ENCODE assay signal across 7 cellular contexts in genomic region chr12:6285063-6285477, GRCh38. TPM values are rescaled to one million over a fixed set of nuclear protein-coding genes. Genes with fewer than 3 reads are reported as not detected.
A peak's percentile ranks its signal among the peaks of the same experiment; 100 is the strongest.
DNase-seq lines count a peak whose midpoint lies in the region; TF ChIP-seq lines count a peak whose summit lies in the region.

No MANE protein-coding gene starts in this region.

- H2AFZ ChIP-seq in osteoblast (ENCODE audit: low read length) = peak overlapping the region; percentile 43

- H3K4me1 Mint-ChIP-seq in activated T-helper 1 cell treated with anti-CD3 and anti-CD28 coated beads, Interleukin-12 subunit alpha, Interleukin-12 subunit beta, Interleukin-2, Interleukin-4 antibody, amounts not matched to agents 30 ng/mL and 10 ng/mL and 1 ng/mL, durations not matched to agents 14 hours and 24 hours and 36 hours (ENCODE audit: low read depth) = no peaks in the 10 kb centered on the region
- H3K4me1 Mint-ChIP-seq in type B pancreatic cell (ENCODE audit: unreplicated experiment) = peaks cover 7% of the 10 kb centered on the region

- intact Hi-C loops in activated T-helper 1 cell treated with anti-CD3 and anti-CD28 coated beads, Interleukin-12 subunit alpha, Interleukin-12 subunit beta, Interleukin-2, Interleukin-4 antibody, amounts not matched to agents 30 ng/mL and 10 ng/mL and 1 ng/mL, durations not matched to agents 14 hours and 24 hours and 36 hours (cut with micrococcal nuclease) = loop anchor here (1.0 kb wide), 5 partner anchors 90 to 319 kb away; no protein-coding TSS in a partner anchor

- peak; percentile 91 for TF ChIP-seq CTCF in GM12872 (IDR thresholded peaks at IDR 0.05; ENCODE audit: insufficient read depth, low read depth, low read length)
- TF ChIP-seq CTCF in fibroblast of villous mesenchyme (IDR thresholded peaks at IDR 0.05; ENCODE audit: insufficient read depth, low read depth, low read length) = peak; percentile 89
- peak; percentile 98 for TF ChIP-seq CTCF in osteoblast (IDR thresholded peaks at IDR 0.05; ENCODE audit: extremely low read depth, low read depth, low read length)
- peak; percentile 97 for TF ChIP-seq CTCF in type B pancreatic cell (conservative IDR thresholded peaks at IDR 0.05)

- H3K9me3 Mint-ChIP-seq in activated T-helper 1 cell treated with anti-CD3 and anti-CD28 coated beads, Interleukin-12 subunit alpha, Interleukin-12 subunit beta, Interleukin-2, Interleukin-4 antibody, amounts not matched to agents 30 ng/mL and 10 ng/mL and 1 ng/mL, durations not matched to agents 14 hours and 24 hours and 36 hours = no peaks in the 10 kb centered on the region
- peaks cover 4% of the 10 kb centered on the region for H3K9me3 Mint-ChIP-seq in type B pancreatic cell

- no peaks in the 10 kb centered on the region for H3K79me2 ChIP-seq in osteoblast (ENCODE audit: insufficient read depth, low read length)

- H3K9me3 ChIP-seq in osteoblast (ENCODE audit: low read depth, low read length) = no peaks in the 10 kb centered on the region

- H3K36me3 Mint-ChIP-seq in activated T-helper 1 cell treated with anti-CD3 and anti-CD28 coated beads, Interleukin-12 subunit alpha, Interleukin-12 subunit beta, Interleukin-2, Interleukin-4 antibody, amounts not matched to agents 30 ng/mL and 10 ng/mL and 1 ng/mL, durations not matched to agents 14 hours and 24 hours and 36 hours (ENCODE audit: low read depth) = no peaks in the 10 kb centered on the region
- H3K36me3 Mint-ChIP-seq in type B pancreatic cell = peaks cover 4% of the 10 kb centered on the region

- H3K27ac ChIP-seq in osteoblast (ENCODE audit: low read depth, low read length) = peak overlapping the region; percentile 95

- H3K27ac Mint-ChIP-seq in activated T-helper 1 cell treated with anti-CD3 and anti-CD28 coated beads, Interleukin-12 subunit alpha, Interleukin-12 subunit beta, Interleukin-2, Interleukin-4 antibody, amounts not matched to agents 30 ng/mL and 10 ng/mL and 1 ng/mL, durations not matched to agents 14 hours and 24 hours and 36 hours = no peak overlapping the region
- peak overlapping the region; percentile 71 for H3K27ac Mint-ChIP-seq in type B pancreatic cell

- H3K4me3 ChIP-seq in fibroblast of villous mesenchyme (ENCODE audit: low read depth, low read length) (no peak overlapping the region), osteoblast (ENCODE audit: insufficient read depth, low read length) (no peak overlapping the region)

- no peak overlapping the region for H3K4me3 Mint-ChIP-seq in activated T-helper 1 cell treated with anti-CD3 and anti-CD28 coated beads, Interleukin-12 subunit alpha, Interleukin-12 subunit beta, Interleukin-2, Interleukin-4 antibody, amounts not matched to agents 30 ng/mL and 10 ng/mL and 1 ng/mL, durations not matched to agents 14 hours and 24 hours and 36 hours
- peak overlapping the region; percentile 13 for H3K4me3 Mint-ChIP-seq in type B pancreatic cell

- H3K27me3 ChIP-seq in osteoblast (ENCODE audit: insufficient read depth, low read length) = no peaks in the 10 kb centered on the region

- H3K27me3 Mint-ChIP-seq in activated T-helper 1 cell treated with anti-CD3 and anti-CD28 coated beads, Interleukin-12 subunit alpha, Interleukin-12 subunit beta, Interleukin-2, Interleukin-4 antibody, amounts not matched to agents 30 ng/mL and 10 ng/mL and 1 ng/mL, durations not matched to agents 14 hours and 24 hours and 36 hours (ENCODE audit: insufficient read depth) = peaks cover 11% of the 10 kb centered on the region
- peaks cover 15% of the 10 kb centered on the region for H3K27me3 Mint-ChIP-seq in type B pancreatic cell

- H3K4me2 ChIP-seq in osteoblast (ENCODE audit: insufficient read depth, low read length) = peak overlapping the region; percentile 4

- peaks cover 36% of the 10 kb centered on the region for H3K4me1 ChIP-seq in osteoblast (ENCODE audit: insufficient read depth, low read length)

- no peaks in the 10 kb centered on the region for H3K36me3 ChIP-seq in osteoblast (ENCODE audit: insufficient read depth, low read length)

- H4K20me1 ChIP-seq in osteoblast (ENCODE audit: insufficient read depth, low read length) = no peaks in the 10 kb centered on the region

- DNase-seq in KG1 (lab: John Stamatoyannopoulos, UW) = peak; percentile 24
- DNase-seq in RKO (ENCODE audit: low spot score) = peak; percentile 82
- peak; percentile 42 for DNase-seq in activated T-helper 1 cell treated with anti-CD3 and anti-CD28 coated beads, Interleukin-12 subunit alpha, Interleukin-12 subunit beta, Interleukin-2, Interleukin-4 antibody, amounts not matched to agents 30 ng/mL and 10 ng/mL and 1 ng/mL, durations not matched to agents 14 hours and 24 hours and 36 hours (ENCODE audit: low spot score)
- peak; percentile 73 for DNase-seq in fibroblast of villous mesenchyme (ENCODE audit: low read depth)
- peak; percentile 92 for DNase-seq in osteoblast (ENCODE audit: insufficient read length, low spot score, missing footprints)
- DNase-seq in type B pancreatic cell (ENCODE audit: extremely low spot score, unreplicated experiment) = no peak

RNA-seq across cellular contexts. Expression of gene PLEKHG6, which starts 25.4 kb away (rescaled TPM):
- total RNA-seq in activated T-helper 1 cell treated with anti-CD3 and anti-CD28 coated beads, Interleukin-12 subunit alpha, Interleukin-12 subunit beta, Interleukin-2, Interleukin-4 antibody, amounts not matched to agents 30 ng/mL and 10 ng/mL and 1 ng/mL, durations not matched to agents 14 hours and 24 hours and 36 hours = not detected in 2 replicates
- under 0.01 TPM in 1 of 2 replicates, not detected in the other for total RNA-seq in fibroblast of villous mesenchyme
- not detected in 2 replicates for total RNA-seq in osteoblast
- 32.4 and 115 TPM in 2 replicates for total RNA-seq in type B pancreatic cell (ENCODE audit: low replicate concordance)

RNA-seq across cellular contexts. Expression of gene TNFRSF1A, which starts 56.8 kb away (rescaled TPM):
- total RNA-seq in activated T-helper 1 cell treated with anti-CD3 and anti-CD28 coated beads, Interleukin-12 subunit alpha, Interleukin-12 subunit beta, Interleukin-2, Interleukin-4 antibody, amounts not matched to agents 30 ng/mL and 10 ng/mL and 1 ng/mL, durations not matched to agents 14 hours and 24 hours and 36 hours = 51.4 and 55.9 TPM in 2 replicates
- total RNA-seq in fibroblast of villous mesenchyme (125 and 174 TPM in 2 replicates), osteoblast (228 and 255 TPM in 2 replicates), type B pancreatic cell (ENCODE audit: low replicate concordance) (79.1 and 222 TPM in 2 replicates)

Comparison
In these comparisons a context has a peak if more than half of its experiments do, and no peak if none do; other contexts are left out.
1. RNA of gene PLEKHG6, which starts 25.4 kb away (total RNA-seq): 32.4 to 115 TPM in type B pancreatic cell; not detected in activated T-helper 1 cell treated with anti-CD3 and anti-CD28 coated beads, Interleukin-12 subunit alpha, Interleukin-12 subunit beta, Interleukin-2, Interleukin-4 antibody, amounts not matched to agents 30 ng/mL and 10 ng/mL and 1 ng/mL, durations not matched to agents 14 hours and 24 hours and 36 hours, under 0.01 TPM in fibroblast of villous mesenchyme and not detected in osteoblast; every median in the first group is over 10 times any median in the second.
2. Peak in every context shown above with its lines, with median percentiles within 50 percentile points of each other: CTCF ChIP-seq.